ENCODE assay signal across 26 cellular contexts in the genomic region with DNA sequence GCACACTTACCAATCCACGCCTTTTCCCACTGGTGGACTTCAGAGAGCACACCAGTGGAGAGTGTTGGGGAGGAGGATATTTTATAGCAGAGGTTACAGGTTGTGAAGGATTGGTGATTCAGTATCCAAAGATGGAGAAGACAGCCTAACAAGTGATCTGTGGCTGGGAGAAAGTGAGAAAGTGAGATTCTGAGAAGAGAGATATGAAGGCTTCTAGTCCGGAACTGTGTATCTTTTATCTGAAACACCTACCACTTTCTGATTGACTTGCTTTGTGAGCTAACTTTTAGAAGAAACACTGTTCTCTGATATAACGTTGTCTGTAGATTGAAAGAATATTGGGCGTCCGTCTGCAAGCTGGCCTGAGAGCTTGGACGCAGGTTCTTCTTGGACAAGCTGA.
"Had no signal": no experiment of that assay in that cellular context is flagged by ENCODE, and none has a peak within 500 bp of the region (broad histone marks: within the 10 kb centered on the region; RNA-seq: fewer than 3 reads in every experiment).

No MANE protein-coding gene starts in this region.

- H3K9me3 Mint-ChIP-seq: activated CD8-positive, alpha-beta T cell treated with anti-CD3 and anti-CD28 coated beads for 36 hours; activated naive CD8-positive, alpha-beta T cell treated with anti-CD3 and anti-CD28 coated beads for 36 hours; brain; naive thymus-derived CD4-positive, alpha-beta T cell; neural crest cell had no signal

- H3K4me1 Mint-ChIP-seq: activated naive CD8-positive, alpha-beta T cell treated with anti-CD3 and anti-CD28 coated beads for 36 hours; brain; neural crest cell had no signal

- H3K27me3 Mint-ChIP-seq: activated CD8-positive, alpha-beta T cell treated with anti-CD3 and anti-CD28 coated beads for 36 hours; activated naive CD8-positive, alpha-beta T cell treated with anti-CD3 and anti-CD28 coated beads for 36 hours; brain; naive thymus-derived CD4-positive, alpha-beta T cell; T-helper 17 cell had no signal

- DNase-seq: activated CD4-positive, CD25-positive, alpha-beta regulatory T cell treated with anti-CD3 and anti-CD28 coated beads, Interleukin-2, amount 50 U/mL, for 72 hours; activated CD8-positive, alpha-beta T cell treated with anti-CD3 and anti-CD28 coated beads for 36 hours; activated naive CD8-positive, alpha-beta T cell treated with anti-CD3 and anti-CD28 coated beads for 36 hours; cerebellar nuclear complex; colonic mucosa; effector memory CD4-positive, alpha-beta T cell; heart left ventricle; hypothalamus; midbrain; naive thymus-derived CD4-positive, alpha-beta T cell; nucleus accumbens; pancreas; retina; sigmoid colon; small intestine; stimulated activated CD4-positive, alpha-beta T cell treated with anti-CD3 and anti-CD28 coated beads, Interleukin-1b, Interleukin-23, amount 100 ng/mL, for 48 hours; stimulated activated CD4-positive, alpha-beta T cell treated with anti-CD3 and anti-CD28 coated beads, Interleukin-4, amount 100 ng/mL, for 4 hours; stimulated activated CD8-positive, alpha-beta memory T cell treated with anti-CD3 and anti-CD28 coated beads, Interleukin-4, amount 100 ng/mL, for 48 hours; stimulated activated naive CD4-positive, alpha-beta T cell; T-helper 17 cell; testis; transverse colon had no signal

- H3K27ac Mint-ChIP-seq: activated CD8-positive, alpha-beta T cell treated with anti-CD3 and anti-CD28 coated beads for 36 hours; activated naive CD8-positive, alpha-beta T cell treated with anti-CD3 and anti-CD28 coated beads for 36 hours had no signal

- ATAC-seq: activated CD8-positive, alpha-beta T cell treated with anti-CD3 and anti-CD28 coated beads for 36 hours; esophagus mucosa; heart left ventricle; naive thymus-derived CD4-positive, alpha-beta T cell; pancreas; SK-N-SH treated with all-trans-retinoic acid at 6 μM for 48 hours; T-helper 17 cell had no signal

- H3K4me3 Mint-ChIP-seq: activated CD8-positive, alpha-beta T cell treated with anti-CD3 and anti-CD28 coated beads for 36 hours; activated naive CD8-positive, alpha-beta T cell treated with anti-CD3 and anti-CD28 coated beads for 36 hours; brain; naive thymus-derived CD4-positive, alpha-beta T cell; neural crest cell; T-helper 17 cell had no signal
